1 cellular context compared by ENCODE assay signal in genomic region chr1:152036316-152037216, GRCh38.
A peak's percentile ranks its signal among the peaks of the same experiment; 100 is the strongest.
TF ChIP-seq lines count a peak whose summit lies in the region.

Gene S100A11, minus strand, starts transcription at chr1:152037004. Its CDS starts 89 bp downstream, at chr1:152036915.

TF ChIP-seq in K562, 482 proteins besides CTCF, POLR2A, EP300 and RAD21 (continued from another document and continues in another):
- TF ChIP-seq E2F6 (IDR thresholded peaks at IDR 0.05; ENCODE audit: borderline replicate concordance in 1 of 2, extremely low read depth in 1 of 2, insufficient read depth in 1 of 2, insufficient read length in 1 of 2, low read depth in 1 of 2, low read length in 1 of 2, poor library complexity in 1 of 2, severe bottlenecking in 1 of 2) (peak in 1 of 2 experiments; percentile 50), UBTF (IDR thresholded peaks at IDR 0.05; ENCODE audit: borderline replicate concordance in 1 of 2, low read depth in 2 of 2, low read length in 2 of 2) (peak; percentile 57 to 72; a peak in 2 of 4 replicates), MNT (conservative IDR thresholded peaks at IDR 0.05) (peak; percentile 57 to 73; a peak in 3 of 4 replicates), STAT5B (CRISPR knock-in tag; IDR thresholded peaks at IDR 0.05) (no peak), ZNF224 (CRISPR knock-in tag; IDR thresholded peaks at IDR 0.05) (no peak), HMGN3 (IDR thresholded peaks at IDR 0.05; ENCODE audit: borderline replicate concordance, extremely low read depth, insufficient read length, low read depth, low read length) (peak; percentile 44), CEBPG (CRISPR knock-in tag; IDR thresholded peaks at IDR 0.05) (no peak), CEBPG (tag; conservative IDR thresholded peaks at IDR 0.05 in 1 of 2, IDR thresholded peaks at IDR 0.05 in 1 of 2) (peak in 1 of 2 experiments; percentile 33; a peak in 1 of 4 replicates), POLR2H (tag; IDR thresholded peaks at IDR 0.05; ENCODE audit: low read depth) (peak; percentile 95), NR2F6 (CRISPR knock-in tag; IDR thresholded peaks at IDR 0.05) (no peak), GABPB1 (CRISPR knock-in tag; IDR thresholded peaks at IDR 0.05) (peak; percentile 63), TRIM24 (IDR thresholded peaks at IDR 0.05) (no peak), ESRRA (IDR thresholded peaks at IDR 0.05; ENCODE audit: borderline replicate concordance, low read depth) (peak; percentile 68; the same call in 1 of the 2 replicates), FOXK1 (CRISPR knock-in tag; IDR thresholded peaks at IDR 0.05; ENCODE audit: borderline replicate concordance) (0 out of 2 replicates have a peak, but pooled peaks have one; percentile 64), TOE1 (IDR thresholded peaks at IDR 0.05; ENCODE audit: borderline replicate concordance) (0 out of 2 replicates have a peak, but pooled peaks have one; percentile 63), TOE1 (CRISPR knock-in tag; IDR thresholded peaks at IDR 0.05; ENCODE audit: borderline replicate concordance, low read depth) (no peak), BRCA1 (IDR thresholded peaks at IDR 0.05) (no peak), BRCA1 (CRISPR knock-in tag; IDR thresholded peaks at IDR 0.05) (no peak), ZFP36 (IDR thresholded peaks at IDR 0.05; ENCODE audit: low read depth, low read length, partially characterized antibody) (no peak), TAF1 (IDR thresholded peaks at IDR 0.05; ENCODE audit: control insufficient read depth, extremely low read depth, insufficient read depth, low read length, severe bottlenecking) (peak; percentile 90), PHF8 (IDR thresholded peaks at IDR 0.05; ENCODE audit: borderline replicate concordance, low read length) (peak; percentile 72), POLR2B (IDR thresholded peaks at IDR 0.05; ENCODE audit: low read depth, partially characterized antibody) (peak; percentile 90), XRCC5 (IDR thresholded peaks at IDR 0.05; ENCODE audit: low read depth, low read length) (0 out of 2 replicates have a peak, but pooled peaks have one; percentile 23), CEBPB (tag; IDR thresholded peaks at IDR 0.05) (peak; percentile 56), ELF1 (tag; IDR thresholded peaks at IDR 0.05) (peak; percentile 83), BDP1 (IDR thresholded peaks at IDR 0.05; ENCODE audit: insufficient read depth, insufficient read length) (no peak), ETS1 (conservative IDR thresholded peaks at IDR 0.05; ENCODE audit: control insufficient read depth, low read depth, low read length) (0 out of 2 replicates have a peak, but pooled peaks have one; percentile 30), ZFX (CRISPR knock-in tag; IDR thresholded peaks at IDR 0.05) (peak; percentile 90), TEAD4 (IDR thresholded peaks at IDR 0.05; ENCODE audit: low read length) (peak; percentile 32; the same call in 1 of the 2 replicates), TEAD4 (CRISPR knock-in tag; IDR thresholded peaks at IDR 0.05; ENCODE audit: borderline replicate concordance) (no peak), HDAC8 (tag; IDR thresholded peaks at IDR 0.05) (no peak), SIN3A (IDR thresholded peaks at IDR 0.05; ENCODE audit: borderline replicate concordance in 2 of 2, control insufficient read depth in 1 of 2, low read depth in 2 of 2, low read length in 2 of 2) (peak; percentile 59 to 80; a peak in 1 of 4 replicates), ETV1 (tag; conservative IDR thresholded peaks at IDR 0.05; ENCODE audit: low read depth) (peak; percentile 31; the same call in 1 of the 2 replicates), NR2C2 (CRISPR knock-in tag; IDR thresholded peaks at IDR 0.05) (0 out of 2 replicates have a peak, but pooled peaks have one; percentile 50), NR2C2 (tag; IDR thresholded peaks at IDR 0.05) (peak; percentile 60), HDAC1 (IDR thresholded peaks at IDR 0.05) (peak in 1 of 2 experiments; percentile 12; a peak in 1 of 4 replicates), SREBF1 (IDR thresholded peaks at IDR 0.05; ENCODE audit: borderline replicate concordance, low read depth, low read length) (no peak), NKRF (IDR thresholded peaks at IDR 0.05; ENCODE audit: borderline replicate concordance) (no peak), KLF1 (tag; IDR thresholded peaks at IDR 0.05) (peak; percentile 65; the same call in 1 of the 2 replicates), SUPT5H (IDR thresholded peaks at IDR 0.05) (peak; percentile 87), YY1 (IDR thresholded peaks at IDR 0.05; ENCODE audit: borderline replicate concordance in 1 of 3, control insufficient read depth in 1 of 3, extremely low read depth in 1 of 3, insufficient read depth in 3 of 3, insufficient read length in 1 of 3, insufficient replicate concordance in 2 of 3, low read depth in 1 of 3, low read length in 2 of 3) (peak in 2 of 3 experiments; percentile 16 to 65), HNRNPLL (IDR thresholded peaks at IDR 0.05; ENCODE audit: low read depth, low read length, poor library complexity, severe bottlenecking) (no peak), MYC (IDR thresholded peaks at IDR 0.05; ENCODE audit: low read depth, low read length) (peak; percentile 79), MYC (CRISPR knock-in tag; IDR thresholded peaks at IDR 0.05; ENCODE audit: borderline replicate concordance, low read depth) (no peak; the same call in 1 of the 2 replicates), PRMT5 (CRISPR knock-in tag; IDR thresholded peaks at IDR 0.05) (no peak), IRF9 (tag; IDR thresholded peaks at IDR 0.05) (no peak), CCNT2 (IDR thresholded peaks at IDR 0.05; ENCODE audit: borderline replicate concordance, extremely low read depth, insufficient read length, low read depth, low read length) (peak; percentile 59), POLR2AphosphoS5 (IDR thresholded peaks at IDR 0.05; ENCODE audit: control insufficient read depth, insufficient read depth, low read depth, low read length) (peak; percentile 77), ARID4B (CRISPR knock-in tag; IDR thresholded peaks at IDR 0.05) (peak; percentile 54), TFAP4 (CRISPR knock-in tag; IDR thresholded peaks at IDR 0.05; ENCODE audit: borderline replicate concordance) (peak; percentile 86), RFX1 (IDR thresholded peaks at IDR 0.05) (peak; percentile 50; the same call in 1 of the 2 replicates), FOSL1 (tag; conservative IDR thresholded peaks at IDR 0.05) (peak; percentile 14; the same call in 1 of the 2 replicates), SPI1 (IDR thresholded peaks at IDR 0.05; ENCODE audit: borderline replicate concordance, low read depth, low read length) (peak; percentile 98), PHB2 (IDR thresholded peaks at IDR 0.05; ENCODE audit: low read depth) (no peak), TAF7 (tag; IDR thresholded peaks at IDR 0.05) (peak; percentile 34; the same call in 1 of the 2 replicates), POLR2AphosphoS2 (IDR thresholded peaks at IDR 0.05; ENCODE audit: low read length) (peak; percentile 36; the same call in 1 of the 2 replicates)
